36 cellular contexts compared by ENCODE assay signal in the genomic region with DNA sequence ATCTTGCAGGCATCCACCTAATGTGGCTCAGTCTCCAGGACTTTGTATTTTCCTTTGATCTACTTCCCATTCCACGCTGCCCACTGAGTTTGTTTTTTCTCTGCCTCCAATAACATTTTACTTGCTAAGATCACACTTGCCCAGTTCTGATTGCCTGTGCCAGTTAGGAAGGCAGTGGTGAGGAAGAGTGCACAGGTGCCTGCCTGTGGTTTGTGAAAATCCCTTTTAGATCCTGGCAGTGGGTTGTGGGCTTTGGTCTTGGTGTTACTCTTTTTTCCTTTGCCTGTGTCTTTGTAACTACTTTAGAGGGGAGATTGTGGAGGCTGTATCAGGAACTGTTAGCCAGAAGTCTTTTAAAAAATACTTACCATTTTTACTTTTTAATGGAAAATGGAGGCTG. TPM values are rescaled to one million over a fixed set of nuclear protein-coding genes. Genes with fewer than 3 reads are reported as not detected.
"Had no signal": no experiment of that assay in that cellular context is flagged by ENCODE, and none has a peak within 500 bp of the region (broad histone marks: within the 10 kb centered on the region; RNA-seq: fewer than 3 reads in every experiment).

No MANE protein-coding gene starts in this region.

- H3K36me3 ChIP-seq: WERI-Rb-1 had no signal

- ATAC-seq: activated CD4-positive, CD25-positive, alpha-beta regulatory T cell treated with anti-CD3 and anti-CD28 coated beads, Interleukin-2, amount 50 U/mL, for 24 hours; activated CD8-positive, alpha-beta memory T cell treated with anti-CD3 and anti-CD28 coated beads, Interleukin-2, amount 10 ng/mL, durations not matched to agents 7 days and 5 days; activated CD8-positive, alpha-beta T cell treated with anti-CD3 and anti-CD28 coated beads, Interleukin-2, amount 10 ng/mL, durations not matched to agents 7 days and 5 days; body of pancreas; gastroesophageal sphincter; T-helper 17 cell had no signal

- H3K27ac Mint-ChIP-seq: activated B cell treated with CpG ODN at 0.5 μM for 24 hours; activated CD4-positive, alpha-beta memory T cell treated with anti-CD3 and anti-CD28 coated beads for 36 hours; activated CD8-positive, alpha-beta memory T cell treated with anti-CD3 and anti-CD28 coated beads, Interleukin-2, amount 10 ng/mL, durations not matched to agents 7 days and 5 days; activated CD8-positive, alpha-beta T cell treated with anti-CD3 and anti-CD28 coated beads, Interleukin-2, amount 10 ng/mL, durations not matched to agents 7 days and 5 days; activated naive CD8-positive, alpha-beta T cell; activated T-helper 1 cell treated with anti-CD3 and anti-CD28 coated beads, Interleukin-12 subunit alpha, Interleukin-12 subunit beta, Interleukin-2, Interleukin-4 antibody, amounts not matched to agents 30 ng/mL and 10 ng/mL and 1 ng/mL, durations not matched to agents 14 hours and 24 hours and 36 hours; activated T-helper 2 cell treated with anti-CD3 and anti-CD28 coated beads, Interferon-gamma antibody, Interleukin-2, Interleukin-4, amounts not matched to agents 10 μg/mL and 5 μg/mL and 100 μg/mL, durations not matched to agents 14 hours and 24 hours and 36 hours; T-helper 17 cell; T-helper 2 cell treated with Interferon-gamma antibody and Interleukin-4, amounts not matched to agents 5 μg/mL and 100 μg/mL, for 36 hours had no signal

- H3K4me3 Mint-ChIP-seq: activated B cell treated with CpG ODN at 0.5 μM for 24 hours; activated CD4-positive, alpha-beta memory T cell treated with anti-CD3 and anti-CD28 coated beads for 36 hours; activated CD8-positive, alpha-beta memory T cell treated with anti-CD3 and anti-CD28 coated beads, Interleukin-2, amount 10 ng/mL, durations not matched to agents 7 days and 5 days; activated CD8-positive, alpha-beta T cell treated with anti-CD3 and anti-CD28 coated beads, Interleukin-2, amount 10 ng/mL, durations not matched to agents 7 days and 5 days; activated naive CD8-positive, alpha-beta T cell; activated T-helper 1 cell treated with anti-CD3 and anti-CD28 coated beads, Interleukin-12 subunit alpha, Interleukin-12 subunit beta, Interleukin-2, Interleukin-4 antibody, amounts not matched to agents 30 ng/mL and 10 ng/mL and 1 ng/mL, durations not matched to agents 14 hours and 24 hours and 36 hours; T-helper 17 cell; T-helper 2 cell treated with Interferon-gamma antibody and Interleukin-4, amounts not matched to agents 5 μg/mL and 100 μg/mL, for 36 hours had no signal

- H3K4me1 Mint-ChIP-seq: activated B cell treated with CpG ODN at 0.5 μM for 24 hours; activated CD8-positive, alpha-beta memory T cell treated with anti-CD3 and anti-CD28 coated beads, Interleukin-2, amount 10 ng/mL, durations not matched to agents 7 days and 5 days; T-helper 17 cell had no signal

- H3K4me1 ChIP-seq: body of pancreas, esophagus squamous epithelium, gastroesophageal sphincter had no signal

- H3K9me3 ChIP-seq: esophagus squamous epithelium had no signal

- DNase-seq: activated B cell treated with CpG ODN at 0.5 μM for 24 hours; activated CD4-positive, alpha-beta memory T cell treated with anti-CD3 and anti-CD28 coated beads for 36 hours; activated CD4-positive, alpha-beta T cell treated with anti-CD3 and anti-CD28 coated beads for 48 hours; activated CD4-positive, alpha-beta T cell treated with anti-CD3 and anti-CD28 coated beads, Interleukin-2, amount 50 U/mL, for 1 hour; activated CD8-positive, alpha-beta memory T cell treated with anti-CD3 and anti-CD28 coated beads, Interleukin-2, amount 10 ng/mL, durations not matched to agents 7 days and 5 days; activated CD8-positive, alpha-beta memory T cell treated with anti-CD3 and anti-CD28 coated beads, Interleukin-2, amount 50 U/mL, for 4 hours; activated CD8-positive, alpha-beta T cell treated with anti-CD3 and anti-CD28 coated beads, Interleukin-2, amount 10 ng/mL, durations not matched to agents 7 days and 5 days; activated gamma-delta T cell treated with Interleukin-2 at 50 U/mL for 16 hours; activated naive CD4-positive, alpha-beta T cell treated with anti-CD3 and anti-CD28 coated beads, Interleukin-2, amount 50 U/mL, for 16 hours; activated naive CD4-positive, alpha-beta T cell treated with Interleukin-2 at 50 U/mL for 16 hours; activated T-cell treated with anti-CD3 and anti-CD28 coated beads, Interleukin-2, amount 50 U/mL, for 1 hour; activated T-cell treated with anti-CD3 and anti-CD28 coated beads, Interleukin-2, amount 50 U/mL, for 48 hours; amniotic stem cell; anterior cingulate cortex; body of pancreas; caudate nucleus; cortex of kidney; dermis blood vessel endothelial cell; effector CD4-positive, alpha-beta T cell; esophagus squamous epithelium; foreskin melanocyte; T-helper 1 cell; T-helper 17 cell; T1000; WERI-Rb-1 had no signal

- H3K27me3 ChIP-seq: body of pancreas had no signal

- H3K27me3 Mint-ChIP-seq: activated CD4-positive, alpha-beta memory T cell treated with anti-CD3 and anti-CD28 coated beads for 36 hours; activated naive CD8-positive, alpha-beta T cell; T-helper 17 cell had no signal

- H3K27ac ChIP-seq: body of pancreas, epithelial cell of prostate, esophagus squamous epithelium, gastroesophageal sphincter, WERI-Rb-1 had no signal

- H3K4me3 ChIP-seq: body of pancreas, esophagus squamous epithelium, gastroesophageal sphincter had no signal

RNA-seq across cellular contexts. Expression of a gene that starts 36.9 kb away (rescaled TPM):
- total RNA-seq: activated B cell treated with CpG ODN at 0.5 μM for 24 hours; activated CD4-positive, alpha-beta memory T cell treated with anti-CD3 and anti-CD28 coated beads for 36 hours; activated CD8-positive, alpha-beta memory T cell treated with anti-CD3 and anti-CD28 coated beads for 36 hours; activated CD8-positive, alpha-beta memory T cell treated with anti-CD3 and anti-CD28 coated beads, Interleukin-2, amount 10 ng/mL, durations not matched to agents 7 days and 5 days; activated CD8-positive, alpha-beta T cell treated with anti-CD3 and anti-CD28 coated beads, Interleukin-2, amount 10 ng/mL, durations not matched to agents 7 days and 5 days; activated T-helper 1 cell treated with anti-CD3 and anti-CD28 coated beads, Interleukin-12 subunit alpha, Interleukin-12 subunit beta, Interleukin-2, Interleukin-4 antibody, amounts not matched to agents 30 ng/mL and 10 ng/mL and 1 ng/mL, durations not matched to agents 14 hours and 24 hours and 36 hours; activated T-helper 2 cell treated with anti-CD3 and anti-CD28 coated beads, Interferon-gamma antibody, Interleukin-2, Interleukin-4, amounts not matched to agents 10 μg/mL and 5 μg/mL and 100 μg/mL, durations not matched to agents 14 hours and 24 hours and 36 hours; body of pancreas; chondrocyte; endothelial cell of umbilical vein; glomerular endothelial cell; T-helper 17 cell had no signal
- polyA plus RNA-seq: endothelial cell of umbilical vein had no signal
